In the genomic region with DNA sequence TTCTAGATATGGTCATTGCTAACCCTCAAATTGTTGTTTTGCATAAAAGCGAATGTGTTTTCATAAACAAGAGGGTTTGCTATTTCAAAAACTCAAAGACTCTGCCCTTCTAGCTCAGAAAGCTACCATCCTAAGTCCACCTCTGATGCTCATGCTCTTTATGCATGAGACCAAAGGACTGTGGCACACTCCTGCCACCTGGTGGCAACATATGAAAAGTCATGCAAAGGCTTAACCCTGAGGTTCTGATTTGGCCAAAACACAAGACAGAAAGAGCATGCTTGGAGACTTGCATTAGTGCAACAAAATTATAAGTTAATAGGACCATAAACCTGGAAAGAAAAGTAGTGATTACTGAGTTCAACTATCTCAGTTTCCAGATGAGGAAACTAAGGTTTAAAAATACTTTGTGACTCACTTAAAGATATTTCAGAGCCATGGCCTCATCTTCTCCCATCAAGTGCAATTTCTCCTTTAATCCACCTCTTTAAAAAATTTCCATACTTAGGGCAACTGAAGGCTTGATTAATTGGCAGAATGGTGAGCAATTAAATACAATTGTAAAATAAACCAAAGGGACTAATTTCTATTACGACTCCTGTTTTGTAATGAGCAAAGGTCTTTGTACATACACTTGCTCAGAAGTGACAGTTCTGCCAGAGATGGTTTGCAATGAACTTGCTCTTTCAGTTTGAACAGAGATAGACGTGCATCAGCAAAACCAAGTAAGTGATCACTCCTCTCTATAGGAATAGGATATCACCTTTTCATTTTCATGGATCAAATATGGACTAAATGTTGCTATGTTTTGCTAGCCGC, we compare ENCODE assay signal across 8 cellular contexts.
DNase-seq lines count a peak whose midpoint lies in the region; ATAC-seq, FAIRE-seq and TF ChIP-seq lines count a peak whose summit lies in the region.

No MANE protein-coding gene starts in this region.

- ATAC-seq in HG02852 (IDR thresholded peaks at IDR 0.05; ENCODE audit: unreplicated experiment) = peak; percentile 69

- H3K4me3 Mint-ChIP-seq in T-helper 1 cell treated with Interleukin-12 subunit alpha and Interleukin-12 subunit beta and Interleukin-4 antibody, amounts not matched to agents 30 μg/mL and 1 μg/mL, for 36 hours = no peak overlapping the region

- H3K27me3 Mint-ChIP-seq in T-helper 1 cell treated with Interleukin-12 subunit alpha and Interleukin-12 subunit beta and Interleukin-4 antibody, amounts not matched to agents 30 μg/mL and 1 μg/mL, for 36 hours (ENCODE audit: low read depth) = peaks cover 3% of the 10 kb centered on the region

- no peaks in the 10 kb centered on the region for H3K36me3 Mint-ChIP-seq in T-helper 1 cell treated with Interleukin-12 subunit alpha and Interleukin-12 subunit beta and Interleukin-4 antibody, amounts not matched to agents 30 μg/mL and 1 μg/mL, for 36 hours (ENCODE audit: low read depth)

- H3K9me3 Mint-ChIP-seq in T-helper 1 cell treated with Interleukin-12 subunit alpha and Interleukin-12 subunit beta and Interleukin-4 antibody, amounts not matched to agents 30 μg/mL and 1 μg/mL, for 36 hours = no peaks in the 10 kb centered on the region

- H3K4me1 ChIP-seq in small intestine (ENCODE audit: control insufficient read depth in 2 of 2, insufficient read depth in 1 of 2, low read depth in 1 of 2, low read length in 1 of 2) = peaks cover 4 to 13% of the 10 kb centered on the region in 2 donors

- no peaks in the 10 kb centered on the region for H3K9me3 ChIP-seq in small intestine (ENCODE audit: control insufficient read depth, low read depth)

- DNase-seq in activated gamma-delta T cell treated with Interleukin-2 at 50 U/mL for 16 hours (peak; percentile 56), activated gamma-delta T cell (lab: John Stamatoyannopoulos, UW) (no peak), NCI-H1417 (lab: John Stamatoyannopoulos, UW) (peak; percentile 75 to 95 (median 75)), astrocyte of the cerebellum (ENCODE audit: low read depth) (peak; percentile 80), hippocampal formation (lab: John Stamatoyannopoulos, UW) (peak; percentile 53 to 76), small intestine (peak; percentile 83)

- H3K4me1 Mint-ChIP-seq in T-helper 1 cell treated with Interleukin-12 subunit alpha and Interleukin-12 subunit beta and Interleukin-4 antibody, amounts not matched to agents 30 μg/mL and 1 μg/mL, for 36 hours (ENCODE audit: low read depth) = peaks cover 17% of the 10 kb centered on the region

- no peaks in the 10 kb centered on the region for H3K36me3 ChIP-seq in small intestine (ENCODE audit: control insufficient read depth in 2 of 2, insufficient read depth in 2 of 2, low read length in 2 of 2)

- FAIRE-seq in small intestine (lab: Jason Lieb, UNC) = no peak

- H3K27ac Mint-ChIP-seq in T-helper 1 cell treated with Interleukin-12 subunit alpha and Interleukin-12 subunit beta and Interleukin-4 antibody, amounts not matched to agents 30 μg/mL and 1 μg/mL, for 36 hours = peak overlapping the region; percentile 42

- no peaks in the 10 kb centered on the region for H3K27me3 ChIP-seq in small intestine (ENCODE audit: control insufficient read depth in 2 of 2, insufficient read depth in 2 of 2, low read length in 2 of 2)

- in situ Hi-C loops in astrocyte of the cerebellum (cut with HindIII; ENCODE audit: low sequenced_read_pairs) = no loop called here

- TF ChIP-seq CTCF in astrocyte of the cerebellum (IDR thresholded peaks at IDR 0.05; ENCODE audit: low read depth, low read length, missing control alignments) = peak; percentile 91

- H3K4me3 ChIP-seq in astrocyte of the cerebellum (ENCODE audit: low read depth, low read length) = no peak overlapping the region
- no peak overlapping the region for H3K4me3 ChIP-seq in small intestine (ENCODE audit: low read depth in 1 of 2, low read length in 2 of 2)

- H3K27ac ChIP-seq in small intestine (ENCODE audit: low read depth in 1 of 2, low read length in 1 of 2) = no peak overlapping the region

- WGBS in small intestine, 3 donors = 40 to 46% (median 41%) methylated on average over 4 of the region's 4 CpGs
